ENCODE assay signal across 28 cellular contexts in the genomic region with DNA sequence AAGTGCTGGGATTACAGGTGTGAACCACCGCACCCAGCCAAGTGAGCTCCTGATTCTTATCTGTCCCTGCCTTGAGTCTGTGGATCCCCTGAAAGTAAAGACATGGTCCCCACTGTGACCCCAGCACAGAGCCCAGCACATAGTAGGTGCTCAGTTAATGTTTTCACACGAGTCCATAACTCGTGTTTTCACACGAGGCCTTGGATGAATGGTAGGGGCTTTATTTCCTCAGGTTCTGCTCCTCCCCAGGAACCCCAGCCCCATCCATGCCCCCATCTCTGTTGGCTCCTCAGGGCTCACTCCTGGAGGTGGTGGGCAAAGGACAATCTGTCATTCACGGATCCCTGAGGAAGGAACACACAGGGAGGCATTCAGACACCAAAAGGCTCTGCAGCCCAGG. TPM values are rescaled to one million over a fixed set of nuclear protein-coding genes. Genes with fewer than 3 reads are reported as not detected.
"Had no signal": no experiment of that assay in that cellular context is flagged by ENCODE, and none has a peak within 500 bp of the region (broad histone marks: within the 10 kb centered on the region; RNA-seq: fewer than 3 reads in every experiment).

No MANE protein-coding gene starts in this region.

- DNase-seq: effector CD8-positive, alpha-beta T cell; endodermal cell; foreskin fibroblast; gastrocnemius medialis; head of caudate nucleus; left ventricle myocardium superior; lower lobe of right lung; naive thymus-derived CD8-positive, alpha-beta T cell; nephron progenitor cell; nucleus accumbens; ovary; posterior cingulate gyrus; psoas muscle; right cardiac atrium; spleen; stimulated activated CD4-positive, alpha-beta T cell treated with anti-CD3 and anti-CD28 coated beads, Interleukin-2, amount 100 ng/mL, for 48 hours; stimulated activated naive B cell treated with anti-CD40 and anti-IgM and Interleukin-4, amounts not matched to agents 10 μg/mL and 1 μg/mL and 100 μg/mL, for 72 hours; upper lobe of left lung had no signal

- H3K27me3 ChIP-seq: gastrocnemius medialis, ovary, upper lobe of left lung had no signal

- H3K27ac ChIP-seq: epithelial cell of prostate, gastrocnemius medialis, lower lobe of right lung, ovary, psoas muscle, skin epidermis, spleen, thoracic aorta, tibial nerve, upper lobe of left lung had no signal

- FAIRE-seq: colon, keratinocyte, urothelium cell line had no signal

- H3K9me3 ChIP-seq: gastrocnemius medialis, lower lobe of right lung, ovary, psoas muscle, spleen, thoracic aorta had no signal

- H3K4me1 ChIP-seq: gastrocnemius medialis, psoas muscle had no signal

- H3K4me3 ChIP-seq: gastrocnemius medialis, lower lobe of right lung, ovary, psoas muscle, skin epidermis, spleen, thoracic aorta, tibial nerve, upper lobe of left lung had no signal

- H3K36me3 ChIP-seq: gastrocnemius medialis, lower lobe of right lung, ovary, spleen, thoracic aorta, tibial nerve, upper lobe of left lung had no signal

- ATAC-seq: esophagus mucosa; gastrocnemius medialis; left ventricle myocardium superior; lower lobe of right lung; naive thymus-derived CD8-positive, alpha-beta T cell; psoas muscle; right cardiac atrium; stimulated activated naive B cell treated with anti-CD40 and anti-IgM and Interleukin-4, amounts not matched to agents 10 μg/mL and 1 μg/mL and 100 μg/mL, for 72 hours had no signal

RNA-seq across cellular contexts. Expression of a gene that starts 23.6 kb away (rescaled TPM):
- total RNA-seq: mesenteric fat pad; myocyte; naive thymus-derived CD8-positive, alpha-beta T cell had no signal
- polyA plus RNA-seq: keratinocyte; naive thymus-derived CD8-positive, alpha-beta T cell had no signal

RNA-seq across cellular contexts. Expression of a gene that starts 24.4 kb away (rescaled TPM):
- polyA plus RNA-seq: keratinocyte had no signal
